In genomic region chr13:36530050-36530789, GRCh38 we compare ENCODE assay signal across 15 cellular contexts.
DNase-seq lines count a peak whose midpoint lies in the region; ATAC-seq and TF ChIP-seq lines count a peak whose summit lies in the region.
"Had no signal": no experiment of that assay in that cellular context is flagged by ENCODE, and none has a peak within 500 bp of the region (broad histone marks: within the 10 kb centered on the region; RNA-seq: fewer than 3 reads in every experiment).

No MANE protein-coding gene starts in this region.

- ATAC-seq in Right ventricle myocardium superior (ENCODE audit: poor library complexity) = no peak
- ATAC-seq: activated naive CD8-positive, alpha-beta T cell treated with anti-CD3 and anti-CD28 coated beads, Interleukin-2, amount 50 U/mL, for 24 hours; CD8-positive, alpha-beta T cell; natural killer cell had no signal

- H2AFZ ChIP-seq in SK-N-SH (ENCODE audit: low read depth) = no peak overlapping the region

- H3K4me3 ChIP-seq in SK-N-SH (ENCODE audit: low read depth in 2 of 2, low read length in 1 of 2) (no peak overlapping the region), testis (no peak overlapping the region)
- H3K4me3 ChIP-seq: SJSA1, skin epidermis had no signal

- H3K9me3 ChIP-seq in SK-N-SH (no peaks in the 10 kb centered on the region), testis (no peaks in the 10 kb centered on the region)
- H3K9me3 ChIP-seq: SJSA1 had no signal

- CTCF ChIA-PET in SK-N-SH (lab: Yijun Ruan, JAX) = interaction anchor here (1.0 kb wide), 1 partner anchor 12 kb away, joined by 3 read pairs; no protein-coding TSS in a partner anchor
- CTCF ChIA-PET in GM10248 (lab: Yijun Ruan, JAX) = interaction anchor here (1.1 kb wide), 1 partner anchor 19 kb away, joined by 3 read pairs; no protein-coding TSS in a partner anchor

- TF ChIP-seq CTCF in SK-N-SH (IDR thresholded peaks at IDR 0.05) = no peak
- no peak for TF ChIP-seq CTCF in testis (IDR thresholded peaks at IDR 0.05)
- no peak for TF ChIP-seq CTCF in GM10248 (IDR thresholded peaks at IDR 0.05; ENCODE audit: control extremely low read depth, extremely low read depth, low read depth, missing control alignments)

- H3K79me2 ChIP-seq in SK-N-SH (ENCODE audit: insufficient read depth) = no peaks in the 10 kb centered on the region

- no peak for TF ChIP-seq POLR2A in testis (IDR thresholded peaks at IDR 0.05)

- peaks cover 2% of the 10 kb centered on the region for H3F3A ChIP-seq in SK-N-SH (replicated peaks; ENCODE audit: insufficient read depth)

- intact Hi-C loops in testis (cut with DNase I; ENCODE audit: low total_unique reads) (no loop called here), Right ventricle myocardium superior (cut with DNase I) (no loop called here)

- H3K4me1 ChIP-seq in SK-N-SH (ENCODE audit: control insufficient read depth in 1 of 2, insufficient read depth in 2 of 2, low read depth in 1 of 2, low read length in 1 of 2) (peaks cover 0 to 26% of the 10 kb centered on the region in 2 experiments; a peak in 1 of 4 replicates), testis (no peaks in the 10 kb centered on the region)
- H3K4me1 ChIP-seq: SJSA1 had no signal

- H4K20me1 ChIP-seq in SK-N-SH (ENCODE audit: insufficient read depth) = no peaks in the 10 kb centered on the region

- H3K27me3 ChIP-seq in SK-N-SH (ENCODE audit: insufficient read depth) (no peaks in the 10 kb centered on the region), testis (no peaks in the 10 kb centered on the region)
- H3K27me3 ChIP-seq: SJSA1 had no signal

- no peak overlapping the region for H3K9ac ChIP-seq in SK-N-SH

- DNase-seq in SK-N-SH = no peak
- DNase-seq in dermis blood vessel endothelial cell = peak; percentile 40
- peak; percentile 74 for DNase-seq in kidney tubule cell (ENCODE audit: low spot score)
- peak; percentile 16 for DNase-seq in testis
- DNase-seq in GF-D8 (lab: John Stamatoyannopoulos, UW) = no peak
- no peak for DNase-seq in GM10248 (ENCODE audit: extremely low spot score)
- no peak for DNase-seq in Right ventricle myocardium superior
- DNase-seq: activated CD8-positive, alpha-beta memory T cell treated with anti-CD3 and anti-CD28 coated beads, Interleukin-2, amount 50 U/mL, for 4 hours; activated naive CD8-positive, alpha-beta T cell treated with anti-CD3 and anti-CD28 coated beads, Interleukin-2, amount 50 U/mL, for 24 hours; CD8-positive, alpha-beta T cell; GDM1; H7; natural killer cell had no signal

- H3K27ac ChIP-seq in SK-N-SH (ENCODE audit: low read depth in 2 of 2, low read length in 1 of 2) (no peak overlapping the region), testis (no peak overlapping the region)
- H3K27ac ChIP-seq: SJSA1, skin epidermis had no signal

- H3K9me2 ChIP-seq in SK-N-SH = no peaks in the 10 kb centered on the region

- 6% methylated on average over 2 of the region's 4 CpGs for WGBS in SK-N-SH (ENCODE audit: low lambda C conversion rate)
- WGBS in testis, 2 donors = 33 to 47% methylated on average over 3 to 4 of the region's 4 CpGs

- POLR2A ChIA-PET in SK-N-SH (lab: Yijun Ruan, JAX) = no interaction called here
- POLR2A ChIA-PET in GM10248 (lab: Yijun Ruan, JAX) = no interaction called here

- TF ChIP-seq RAD21 in SK-N-SH (IDR thresholded peaks at IDR 0.05; ENCODE audit: low read length) = no peak

- no peak for TF ChIP-seq EP300 in SK-N-SH (IDR thresholded peaks at IDR 0.05; ENCODE audit: borderline replicate concordance in 1 of 2, low read depth in 1 of 2, low read length in 1 of 2)

- H3K4me2 ChIP-seq in SK-N-SH = no peak overlapping the region

- H3K36me3 ChIP-seq in SK-N-SH (replicated peaks in 1 of 2; ENCODE audit: control insufficient read depth in 1 of 2, insufficient read depth in 2 of 2, low read length in 1 of 2) (no peaks in the 10 kb centered on the region), testis (ENCODE audit: low read depth, missing control alignments) (no peaks in the 10 kb centered on the region)
- H3K36me3 ChIP-seq: SJSA1 had no signal

TF ChIP-seq in SK-N-SH, 30 proteins besides CTCF, POLR2A, EP300 and RAD21:
- TF ChIP-seq RXRA (IDR thresholded peaks at IDR 0.05; ENCODE audit: borderline replicate concordance, low read depth) = 0 out of 2 replicates have a peak, but pooled peaks have one; percentile 10
- TF ChIP-seq TAF1 (IDR thresholded peaks at IDR 0.05; ENCODE audit: borderline replicate concordance, low read depth, low read length) = no peak
- TF ChIP-seq, protein P1, sequence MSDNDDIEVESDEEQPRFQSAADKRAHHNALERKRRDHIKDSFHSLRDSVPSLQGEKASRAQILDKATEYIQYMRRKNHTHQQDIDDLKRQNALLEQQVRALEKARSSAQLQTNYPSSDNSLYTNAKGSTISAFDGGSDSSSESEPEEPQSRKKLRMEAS (IDR thresholded peaks at IDR 0.05; ENCODE audit: low read depth) = 0 out of 2 replicates have a peak, but pooled peaks have one; percentile 23
- TF ChIP-seq, protein P2, sequence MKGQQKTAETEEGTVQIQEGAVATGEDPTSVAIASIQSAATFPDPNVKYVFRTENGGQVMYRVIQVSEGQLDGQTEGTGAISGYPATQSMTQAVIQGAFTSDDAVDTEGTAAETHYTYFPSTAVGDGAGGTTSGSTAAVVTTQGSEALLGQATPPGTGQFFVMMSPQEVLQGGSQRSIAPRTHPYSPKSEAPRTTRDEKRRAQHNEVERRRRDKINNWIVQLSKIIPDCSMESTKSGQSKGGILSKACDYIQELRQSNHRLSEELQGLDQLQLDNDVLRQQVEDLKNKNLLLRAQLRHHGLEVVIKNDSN (IDR thresholded peaks at IDR 0.05; ENCODE audit: borderline replicate concordance, low read depth) = no peak
- no peak for TF ChIP-seq SIN3A (IDR thresholded peaks at IDR 0.05; ENCODE audit: borderline replicate concordance, low read depth, low read length)
- TF ChIP-seq, protein P3, sequence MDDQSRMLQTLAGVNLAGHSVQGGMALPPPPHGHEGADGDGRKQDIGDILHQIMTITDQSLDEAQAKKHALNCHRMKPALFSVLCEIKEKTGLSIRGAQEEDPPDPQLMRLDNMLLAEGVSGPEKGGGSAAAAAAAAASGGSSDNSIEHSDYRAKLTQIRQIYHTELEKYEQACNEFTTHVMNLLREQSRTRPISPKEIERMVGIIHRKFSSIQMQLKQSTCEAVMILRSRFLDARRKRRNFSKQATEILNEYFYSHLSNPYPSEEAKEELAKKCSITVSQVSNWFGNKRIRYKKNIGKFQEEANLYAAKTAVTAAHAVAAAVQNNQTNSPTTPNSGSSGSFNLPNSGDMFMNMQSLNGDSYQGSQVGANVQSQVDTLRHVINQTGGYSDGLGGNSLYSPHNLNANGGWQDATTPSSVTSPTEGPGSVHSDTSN (IDR thresholded peaks at IDR 0.05) = peak; percentile 36; the same call in 1 of the 2 replicates
- TF ChIP-seq REST (IDR thresholded peaks at IDR 0.05; ENCODE audit: low read depth, low read length) = no peak
- TF ChIP-seq TCF12 (IDR thresholded peaks at IDR 0.05) = peak; percentile 27
- TF ChIP-seq NFIC (IDR thresholded peaks at IDR 0.05; ENCODE audit: borderline replicate concordance) = peak; percentile 63
- no peak for TF ChIP-seq JUND (IDR thresholded peaks at IDR 0.05)

Comparison
In these comparisons a context has a peak if more than half of its experiments do, and no peak if none do; other contexts are left out.
1. DNase-seq: peak in dermis blood vessel endothelial cell (single experiment), kidney tubule cell (single experiment) and testis (single experiment); none in SK-N-SH (single experiment), GF-D8 (single experiment), GM10248 (single experiment) and Right ventricle myocardium superior (single experiment).